In genomic region chr12:124321040-124321481, GRCh38 we compare ENCODE assay signal across 8 cellular contexts. TPM values are rescaled to one million over a fixed set of nuclear protein-coding genes. Genes with fewer than 3 reads are reported as not detected.
DNase-seq lines count a peak whose midpoint lies in the region; ATAC-seq and TF ChIP-seq lines count a peak whose summit lies in the region.

No MANE protein-coding gene starts in this region.

- peak; percentile 87 for ATAC-seq in DND-41 (ENCODE audit: insufficient read depth, low read depth)
- peak; percentile 76 for ATAC-seq in GM21619 (IDR thresholded peaks at IDR 0.05; ENCODE audit: unreplicated experiment)
- ATAC-seq in GM19324 (IDR thresholded peaks at IDR 0.05; ENCODE audit: low FRiP score, unreplicated experiment) = no peak

- peak overlapping the region; percentile 27; the same call in 1 of the 2 replicates for H3K27ac ChIP-seq in DND-41 (ENCODE audit: low read length)

- H3K27ac Mint-ChIP-seq in activated CD4-positive, alpha-beta memory T cell treated with anti-CD3 and anti-CD28 coated beads, Interleukin-2, amount 10 ng/mL, durations not matched to agents 7 days and 5 days = no peak overlapping the region
- H3K27ac Mint-ChIP-seq in mesothelial cell of epicardium = no peak overlapping the region

- no peak overlapping the region for H3K4me3 Mint-ChIP-seq in activated CD4-positive, alpha-beta memory T cell treated with anti-CD3 and anti-CD28 coated beads, Interleukin-2, amount 10 ng/mL, durations not matched to agents 7 days and 5 days
- H3K4me3 Mint-ChIP-seq in mesothelial cell of epicardium = no peak overlapping the region

- TF ChIP-seq POLR2A in NB4 (IDR thresholded peaks at IDR 0.05; ENCODE audit: extremely low read depth, insufficient read length) = no peak

- peak; percentile 75 for DNase-seq in DND-41
- peak; percentile 70 for DNase-seq in NB4 (ENCODE audit: low read depth)
- DNase-seq in activated CD4-positive, alpha-beta memory T cell treated with anti-CD3 and anti-CD28 coated beads, Interleukin-2, amount 10 ng/mL, durations not matched to agents 7 days and 5 days = peak; percentile 69
- DNase-seq in effector CD8-positive, alpha-beta T cell (lab: John Stamatoyannopoulos, UW) = peak; percentile 14
- DNase-seq in mesothelial cell of epicardium (ENCODE audit: low spot score in 2 of 2, unreplicated experiment in 2 of 2) = peak in 1 of 2 experiments; percentile 82
- DNase-seq in stimulated activated CD8-positive, alpha-beta memory T cell treated with anti-CD3 and anti-CD28 coated beads, Interleukin-4, amount 100 ng/mL, for 24 hours (ENCODE audit: low read depth) = peak; percentile 63

- TF ChIP-seq CTCF in DND-41 (IDR thresholded peaks at IDR 0.05; ENCODE audit: borderline replicate concordance, extremely low read depth, low read length, poor library complexity, severe bottlenecking) (peak; percentile 95), NB4 (IDR thresholded peaks at IDR 0.05; ENCODE audit: low read depth, low read length) (peak; percentile 95), mesothelial cell of epicardium (IDR thresholded peaks at IDR 0.05; ENCODE audit: unreplicated experiment) (peak; percentile 85)

- H2AFZ ChIP-seq in DND-41 (ENCODE audit: low read depth, low read length) = no peak overlapping the region

- no peaks in the 10 kb centered on the region for H3K27me3 ChIP-seq in DND-41 (ENCODE audit: insufficient read depth, low read length, poor library complexity)

- no peak overlapping the region for H3K9ac ChIP-seq in DND-41 (ENCODE audit: low read depth, low read length)

- H3K79me2 ChIP-seq in DND-41 (ENCODE audit: insufficient read depth, low read length) = no peaks in the 10 kb centered on the region

- H3K4me1 ChIP-seq in DND-41 (ENCODE audit: insufficient read depth, low read length) = no peaks in the 10 kb centered on the region

- peaks cover 27% of the 10 kb centered on the region for H3K36me3 ChIP-seq in DND-41 (ENCODE audit: insufficient read depth, low read length)

- 0 out of 2 replicates have a peak, but pooled peaks cover 3% of the 10 kb centered on the region for H4K20me1 ChIP-seq in DND-41 (ENCODE audit: insufficient read depth, low read length)

- no peak overlapping the region for H3K4me2 ChIP-seq in DND-41 (ENCODE audit: insufficient read depth, low read length)

- H3K4me1 Mint-ChIP-seq in activated CD4-positive, alpha-beta memory T cell treated with anti-CD3 and anti-CD28 coated beads, Interleukin-2, amount 10 ng/mL, durations not matched to agents 7 days and 5 days = no peaks in the 10 kb centered on the region
- H3K4me1 Mint-ChIP-seq in mesothelial cell of epicardium = no peaks in the 10 kb centered on the region

- H3K4me3 ChIP-seq in DND-41 (ENCODE audit: low read depth in 1 of 2, low read length in 2 of 2) = no peak overlapping the region
- no peak overlapping the region for H3K4me3 ChIP-seq in NB4 (ENCODE audit: low read depth, low read length)

- CTCF ChIA-PET in activated CD4-positive, alpha-beta memory T cell treated with anti-CD3 and anti-CD28 coated beads, Interleukin-2, amount 10 ng/mL, durations not matched to agents 7 days and 5 days (lab: Charles Lee) = no interaction called here

- peaks cover 19% of the 10 kb centered on the region for H3K9me3 ChIP-seq in DND-41 (ENCODE audit: insufficient read depth, low read length, severe bottlenecking)

- H3K27me3 Mint-ChIP-seq in activated CD4-positive, alpha-beta memory T cell treated with anti-CD3 and anti-CD28 coated beads, Interleukin-2, amount 10 ng/mL, durations not matched to agents 7 days and 5 days = no peaks in the 10 kb centered on the region
- no peaks in the 10 kb centered on the region for H3K27me3 Mint-ChIP-seq in mesothelial cell of epicardium (ENCODE audit: low read depth)

- peaks cover 12% of the 10 kb centered on the region for H3K9me3 Mint-ChIP-seq in activated CD4-positive, alpha-beta memory T cell treated with anti-CD3 and anti-CD28 coated beads, Interleukin-2, amount 10 ng/mL, durations not matched to agents 7 days and 5 days
- peaks cover 11% of the 10 kb centered on the region for H3K9me3 Mint-ChIP-seq in mesothelial cell of epicardium

- H3K36me3 Mint-ChIP-seq in activated CD4-positive, alpha-beta memory T cell treated with anti-CD3 and anti-CD28 coated beads, Interleukin-2, amount 10 ng/mL, durations not matched to agents 7 days and 5 days (ENCODE audit: low read depth) = peaks cover 28% of the 10 kb centered on the region
- H3K36me3 Mint-ChIP-seq in mesothelial cell of epicardium = peaks cover 38% of the 10 kb centered on the region

- POLR2A ChIA-PET in activated CD4-positive, alpha-beta memory T cell treated with anti-CD3 and anti-CD28 coated beads, Interleukin-2, amount 10 ng/mL, durations not matched to agents 7 days and 5 days (lab: Charles Lee) = no interaction called here

RNA-seq across cellular contexts. Expression of gene RFLNA, which starts 26.2 kb away (rescaled TPM):
- total RNA-seq in activated CD4-positive, alpha-beta memory T cell treated with anti-CD3 and anti-CD28 coated beads, Interleukin-2, amount 10 ng/mL, durations not matched to agents 7 days and 5 days = not detected
- total RNA-seq in mesothelial cell of epicardium = 36.9 to 41.0 TPM (median 37.9 TPM) in 3 replicates

Comparison
In these comparisons a context has a peak if more than half of its experiments do, and no peak if none do; other contexts are left out.
1. RNA of gene RFLNA, which starts 26.2 kb away (total RNA-seq): 36.9 to 41.0 TPM in mesothelial cell of epicardium; not detected in activated CD4-positive, alpha-beta memory T cell treated with anti-CD3 and anti-CD28 coated beads, Interleukin-2, amount 10 ng/mL, durations not matched to agents 7 days and 5 days; every median in the first group is over 10 times any median in the second.
2. Peak in every context shown above with its lines, with median percentiles within 50 percentile points of each other: CTCF ChIP-seq.